ENCODE assay signal across 16 cellular contexts in the genomic region with DNA sequence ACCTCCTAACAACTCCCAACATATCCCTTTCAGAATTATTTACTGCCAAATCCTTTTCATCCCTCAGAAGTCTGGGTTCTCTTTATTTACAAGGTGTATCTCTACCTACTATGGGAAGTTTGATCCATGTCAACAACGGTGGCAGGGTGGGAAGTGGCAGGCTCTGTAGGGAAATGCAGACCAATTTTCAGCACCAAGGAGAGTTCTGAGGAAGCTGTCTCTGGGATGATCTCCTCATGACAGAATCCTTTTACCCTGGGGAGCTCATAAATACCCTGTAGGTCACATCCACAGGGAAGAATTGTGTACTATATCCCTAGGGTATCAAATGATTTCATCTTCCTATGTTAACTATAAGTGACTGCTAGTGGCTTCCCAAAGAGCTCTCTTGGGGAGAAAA.
DNase-seq lines count a peak whose midpoint lies in the region; ATAC-seq, FAIRE-seq and TF ChIP-seq lines count a peak whose summit lies in the region.
"Had no signal": no experiment of that assay in that cellular context is flagged by ENCODE, and none has a peak within 500 bp of the region (broad histone marks: within the 10 kb centered on the region; RNA-seq: fewer than 3 reads in every experiment).

No MANE protein-coding gene starts in this region.

- no peak for FAIRE-seq in A549 (lab: Jason Lieb, UNC)
- peak; percentile 58 for FAIRE-seq in H54 (lab: Jason Lieb, UNC)
- FAIRE-seq in HTR-8/SVneo (lab: Jason Lieb, UNC): no peak
- FAIRE-seq: kidney had no signal

- no peak for TF ChIP-seq POLR2A in A549 (IDR thresholded peaks at IDR 0.05; ENCODE audit: low read length)
- no peak for TF ChIP-seq POLR2A in H54 (IDR thresholded peaks at IDR 0.05; ENCODE audit: low read depth, low read length)

- POLR2A ChIA-PET in A549 (lab: Yijun Ruan, JAX) (no interaction called here), RWPE1 (lab: Yijun Ruan, JAX; ENCODE audit: low non-redundant PET) (no interaction called here)

- peaks cover 10% of the 10 kb centered on the region; the same call in 2 of the 3 replicates for H3K4me1 ChIP-seq in A549
- H3K4me1 ChIP-seq: parathyroid adenoma, spleen had no signal

- CTCF ChIA-PET in A549 (lab: Yijun Ruan, JAX): interaction anchor here (1.3 to 3.5 kb wide), 2 partner anchors 23 to 82 kb away, joined by 4 to 17 read pairs; no protein-coding TSS in a partner anchor
- CTCF ChIA-PET in RWPE1 (lab: Yijun Ruan, JAX): interaction anchor here (0.7 kb wide), 1 partner anchor 23 kb away, joined by 3 read pairs; no protein-coding TSS in a partner anchor

- WGBS in A549 (ENCODE audit: missing lambda C conversion rate): 64% methylated on average over 1 of the region's 1 CpG

- no peak for TF ChIP-seq EP300 in A549 (IDR thresholded peaks at IDR 0.05)

- no peak for TF ChIP-seq RAD21 in A549 (conservative IDR thresholded peaks at IDR 0.05 in 1 of 2, IDR thresholded peaks at IDR 0.05 in 1 of 2)

- peak; percentile 69 to 74; a peak in 5 of 6 replicates for ATAC-seq in A549
- ATAC-seq: mucosa of descending colon had no signal

- H3K4me2 ChIP-seq in A549: no peak overlapping the region

- no peaks in the 10 kb centered on the region for H3K9me3 ChIP-seq in A549
- H3K9me3 ChIP-seq: mucosa of descending colon, spleen had no signal

- TF ChIP-seq CTCF in A549 (IDR thresholded peaks at IDR 0.05): no peak
- no peak for TF ChIP-seq CTCF in RWPE1 (conservative IDR thresholded peaks at IDR 0.05; ENCODE audit: low read depth)
- no peak for TF ChIP-seq CTCF in fibroblast of villous mesenchyme (IDR thresholded peaks at IDR 0.05; ENCODE audit: insufficient read depth, low read depth, low read length)

- DNase-seq in A549 (ENCODE audit: low read depth in 1 of 2, low spot score in 1 of 2) (no peak), H54 (ENCODE audit: insufficient read length, low spot score) (no peak), RWPE1 (ENCODE audit: low spot score) (peak; percentile 45), fibroblast of villous mesenchyme (ENCODE audit: low read depth) (peak; percentile 17), OCI-M2 (lab: John Stamatoyannopoulos, UW; ENCODE audit: unreplicated experiment) (no peak), NCI-H2227 (lab: John Stamatoyannopoulos, UW; ENCODE audit: unreplicated experiment) (no peak), HTR-8/SVneo (ENCODE audit: insufficient read length, low spot score) (no peak)
- DNase-seq in activated CD4-positive, alpha-beta T cell treated with anti-CD3 and anti-CD28 coated beads for 48 hours: no peak
- DNase-seq: activated CD4-positive, alpha-beta T cell treated with anti-CD3 and anti-CD28 coated beads for 1 hour; activated T-cell treated with anti-CD3 and anti-CD28 coated beads, Interleukin-2, amount 50 U/mL, for 24 hours; glutamatergic neuron; kidney; mucosa of descending colon; NCI-H446 treated with DMSO at 0.1 percent for 48 hours; spleen had no signal

- H3K4me3 ChIP-seq in A549 (no peak overlapping the region), fibroblast of villous mesenchyme (ENCODE audit: low read depth, low read length) (no peak overlapping the region)
- H3K4me3 ChIP-seq: mucosa of descending colon, spleen had no signal

- H3K27ac ChIP-seq in A549 (no peak overlapping the region), RWPE1 (no peak overlapping the region)
- H3K27ac ChIP-seq: parathyroid adenoma, spleen had no signal

TF ChIP-seq in A549, 52 proteins besides CTCF, POLR2A, EP300 and RAD21:
- TF ChIP-seq, protein P1, sequence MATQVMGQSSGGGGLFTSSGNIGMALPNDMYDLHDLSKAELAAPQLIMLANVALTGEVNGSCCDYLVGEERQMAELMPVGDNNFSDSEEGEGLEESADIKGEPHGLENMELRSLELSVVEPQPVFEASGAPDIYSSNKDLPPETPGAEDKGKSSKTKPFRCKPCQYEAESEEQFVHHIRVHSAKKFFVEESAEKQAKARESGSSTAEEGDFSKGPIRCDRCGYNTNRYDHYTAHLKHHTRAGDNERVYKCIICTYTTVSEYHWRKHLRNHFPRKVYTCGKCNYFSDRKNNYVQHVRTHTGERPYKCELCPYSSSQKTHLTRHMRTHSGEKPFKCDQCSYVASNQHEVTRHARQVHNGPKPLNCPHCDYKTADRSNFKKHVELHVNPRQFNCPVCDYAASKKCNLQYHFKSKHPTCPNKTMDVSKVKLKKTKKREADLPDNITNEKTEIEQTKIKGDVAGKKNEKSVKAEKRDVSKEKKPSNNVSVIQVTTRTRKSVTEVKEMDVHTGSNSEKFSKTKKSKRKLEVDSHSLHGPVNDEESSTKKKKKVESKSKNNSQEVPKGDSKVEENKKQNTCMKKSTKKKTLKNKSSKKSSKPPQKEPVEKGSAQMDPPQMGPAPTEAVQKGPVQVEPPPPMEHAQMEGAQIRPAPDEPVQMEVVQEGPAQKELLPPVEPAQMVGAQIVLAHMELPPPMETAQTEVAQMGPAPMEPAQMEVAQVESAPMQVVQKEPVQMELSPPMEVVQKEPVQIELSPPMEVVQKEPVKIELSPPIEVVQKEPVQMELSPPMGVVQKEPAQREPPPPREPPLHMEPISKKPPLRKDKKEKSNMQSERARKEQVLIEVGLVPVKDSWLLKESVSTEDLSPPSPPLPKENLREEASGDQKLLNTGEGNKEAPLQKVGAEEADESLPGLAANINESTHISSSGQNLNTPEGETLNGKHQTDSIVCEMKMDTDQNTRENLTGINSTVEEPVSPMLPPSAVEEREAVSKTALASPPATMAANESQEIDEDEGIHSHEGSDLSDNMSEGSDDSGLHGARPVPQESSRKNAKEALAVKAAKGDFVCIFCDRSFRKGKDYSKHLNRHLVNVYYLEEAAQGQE (IDR thresholded peaks at IDR 0.05): peak; percentile 89
- TF ChIP-seq CHD4 (IDR thresholded peaks at IDR 0.05; ENCODE audit: borderline replicate concordance) (no peak), EHMT2 (IDR thresholded peaks at IDR 0.05; ENCODE audit: low read depth) (0 out of 2 replicates have a peak, but pooled peaks have one; percentile 37)

Comparison
In these comparisons a context has a peak if more than half of its experiments do, and no peak if none do; other contexts are left out.
1. DNase-seq: peak in RWPE1 (single experiment) and fibroblast of villous mesenchyme (single experiment); none in A549 (0 of 2), H54 (single experiment), OCI-M2 (single experiment), activated CD4-positive, alpha-beta T cell treated with anti-CD3 and anti-CD28 coated beads for 48 hours (single experiment), NCI-H2227 (single experiment) and HTR-8/SVneo (single experiment).